2 cellular contexts compared by ENCODE assay signal in the genomic region with DNA sequence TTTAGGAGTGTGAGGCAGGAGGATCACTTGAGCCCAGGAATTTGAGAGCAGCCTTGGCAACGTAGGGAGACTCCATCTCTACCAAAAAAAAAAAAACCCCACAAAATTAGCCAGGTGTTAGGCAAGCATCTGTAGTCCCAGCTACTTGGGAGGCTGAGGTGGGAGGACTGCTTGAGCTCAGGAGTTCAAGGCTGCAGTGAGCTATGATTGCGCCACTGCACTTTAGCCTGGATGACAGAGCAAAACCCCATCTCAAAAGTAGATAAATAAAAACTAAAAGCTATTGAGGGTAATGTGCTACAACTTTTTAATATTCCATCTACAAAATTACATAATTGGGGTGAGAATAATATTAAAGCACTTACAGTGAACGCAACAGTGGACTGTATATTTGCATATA.
A peak's percentile ranks its signal among the peaks of the same experiment; 100 is the strongest.
TF ChIP-seq lines count a peak whose summit lies in the region.

No MANE protein-coding gene starts in this region.

TF ChIP-seq in HepG2, 621 proteins besides CTCF, POLR2A, EP300 and RAD21 (continues in another document):
- TF ChIP-seq NCOA1 (CRISPR knock-in tag; IDR thresholded peaks at IDR 0.05) (no peak), ARID5B (CRISPR knock-in tag; IDR thresholded peaks at IDR 0.05) (0 out of 2 replicates have a peak, but pooled peaks have one; percentile 22), ZNF3 (CRISPR knock-in tag; IDR thresholded peaks at IDR 0.05) (no peak), MXD1 (CRISPR knock-in tag; IDR thresholded peaks at IDR 0.05) (no peak), SUZ12 (IDR thresholded peaks at IDR 0.05; ENCODE audit: low read depth, low read length) (no peak), HNF4A (CRISPR knock-in tag; IDR thresholded peaks at IDR 0.05) (peak; percentile 62), ZNF451 (CRISPR knock-in tag; IDR thresholded peaks at IDR 0.05) (no peak), NBN (conservative IDR thresholded peaks at IDR 0.05) (no peak), RFXANK (CRISPR knock-in tag; IDR thresholded peaks at IDR 0.05) (no peak), NR2C2 (CRISPR knock-in tag; IDR thresholded peaks at IDR 0.05; ENCODE audit: borderline replicate concordance) (no peak), NFATC3 (CRISPR knock-in tag; IDR thresholded peaks at IDR 0.05) (no peak), AHR (CRISPR knock-in tag; IDR thresholded peaks at IDR 0.05) (no peak), GATAD2A (CRISPR knock-in tag; IDR thresholded peaks at IDR 0.05) (0 out of 2 replicates have a peak, but pooled peaks have one; percentile 18), ZNF382 (CRISPR knock-in tag; IDR thresholded peaks at IDR 0.05; ENCODE audit: borderline replicate concordance) (no peak), HNF4G (IDR thresholded peaks at IDR 0.05; ENCODE audit: borderline replicate concordance, low read depth, low read length) (0 out of 2 replicates have a peak, but pooled peaks have one; percentile 25), HNF4G (CRISPR knock-in tag; IDR thresholded peaks at IDR 0.05; ENCODE audit: borderline replicate concordance, low read depth) (no peak), HNRNPL (IDR thresholded peaks at IDR 0.05; ENCODE audit: low read depth, low read length) (no peak), ZSCAN20 (CRISPR knock-in tag; IDR thresholded peaks at IDR 0.05; ENCODE audit: borderline replicate concordance) (no peak), MBNL3 (CRISPR knock-in tag; conservative IDR thresholded peaks at IDR 0.05) (no peak), ZNF652 (CRISPR knock-in tag; IDR thresholded peaks at IDR 0.05; ENCODE audit: borderline replicate concordance, low read depth) (no peak), PPARG (CRISPR knock-in tag; conservative IDR thresholded peaks at IDR 0.05) (0 out of 2 replicates have a peak, but pooled peaks have one; percentile 29), ZNF263 (CRISPR knock-in tag; IDR thresholded peaks at IDR 0.05) (peak; percentile 96), CREM (IDR thresholded peaks at IDR 0.05) (no peak), CREM (CRISPR knock-in tag; IDR thresholded peaks at IDR 0.05) (no peak), ZNF446 (CRISPR knock-in tag; IDR thresholded peaks at IDR 0.05) (no peak), POLR2G (IDR thresholded peaks at IDR 0.05; ENCODE audit: low read depth, low read length) (no peak), ZNF546 (CRISPR knock-in tag; conservative IDR thresholded peaks at IDR 0.05) (no peak), ZC3H4 (CRISPR knock-in tag; IDR thresholded peaks at IDR 0.05; ENCODE audit: borderline replicate concordance) (no peak), ZIK1 (CRISPR knock-in tag; IDR thresholded peaks at IDR 0.05; ENCODE audit: borderline replicate concordance, low read depth) (no peak), STAT6 (CRISPR knock-in tag; IDR thresholded peaks at IDR 0.05; ENCODE audit: borderline replicate concordance) (no peak), ZNF605 (CRISPR knock-in tag; IDR thresholded peaks at IDR 0.05) (no peak), CEBPG (CRISPR knock-in tag; IDR thresholded peaks at IDR 0.05) (peak; percentile 70)

TF ChIP-seq in K562, 482 proteins besides CTCF, POLR2A, EP300 and RAD21:
- no peak for TF ChIP-seq CAMTA2 (CRISPR knock-in tag; conservative IDR thresholded peaks at IDR 0.05)
- peak; percentile 66 for TF ChIP-seq CEBPB (tag; IDR thresholded peaks at IDR 0.05)
- no peak for TF ChIP-seq ETV1 (tag; conservative IDR thresholded peaks at IDR 0.05; ENCODE audit: low read depth)
